9 cellular contexts compared by ENCODE assay signal in the genomic region with DNA sequence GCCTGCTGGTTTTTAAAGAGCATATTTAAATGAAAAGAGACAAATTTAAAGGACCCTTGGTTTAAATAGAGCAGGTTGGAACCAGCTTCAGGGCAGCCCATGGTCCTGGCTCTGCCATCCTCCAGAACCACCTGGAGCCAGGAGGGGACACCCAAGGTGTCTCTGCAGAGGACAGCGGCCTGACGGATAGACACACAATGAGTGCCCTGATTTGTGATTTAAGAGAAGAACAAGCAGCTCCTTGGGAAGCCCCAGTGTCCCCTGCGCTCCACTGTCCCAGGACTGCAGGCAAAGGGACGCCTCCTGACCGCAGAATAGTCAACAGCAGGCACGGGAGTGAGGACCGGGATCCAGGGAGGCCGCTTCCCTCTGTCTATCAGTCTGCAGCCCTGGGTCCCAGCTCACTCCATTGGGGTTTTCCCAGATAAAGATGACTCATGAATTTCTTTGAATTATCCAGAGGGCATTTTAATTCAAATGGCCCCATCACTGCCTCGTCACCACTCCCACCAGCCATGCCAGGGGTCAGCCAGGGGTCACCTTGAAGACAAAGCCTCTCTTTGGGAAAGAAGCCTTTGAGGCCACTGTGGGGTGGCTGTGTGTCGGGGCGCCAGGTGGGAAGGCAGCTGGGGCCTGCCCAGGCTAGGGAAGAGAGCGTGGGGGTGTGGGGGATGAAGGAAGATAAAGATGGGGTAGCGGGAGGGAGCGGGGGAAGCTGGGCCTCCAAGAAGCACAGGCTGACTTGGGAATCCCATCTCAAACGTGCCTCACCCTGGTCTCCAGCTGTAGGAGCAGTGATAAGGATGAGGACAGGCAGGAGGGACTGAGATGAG. TPM values are rescaled to one million over a fixed set of nuclear protein-coding genes. Genes with fewer than 3 reads are reported as not detected.
A peak's percentile ranks its signal among the peaks of the same experiment; 100 is the strongest.
DNase-seq lines count a peak whose midpoint lies in the region; ATAC-seq and TF ChIP-seq lines count a peak whose summit lies in the region.
"Not testable (repeated sequence)": the region's sequence is repeated elsewhere in the genome, so short reads cannot be mapped to it uniquely, and the experiment has no call there.
"Had no signal": no experiment of that assay in that cellular context is flagged by ENCODE, and none has a peak within 500 bp of the region (broad histone marks: within the 10 kb centered on the region; RNA-seq: fewer than 3 reads in every experiment).

No MANE protein-coding gene starts in this region.

- H3K9me3 ChIP-seq in RWPE2 (ENCODE audit: severe bottlenecking); fibroblast of lung (ENCODE audit: control insufficient read depth, insufficient read depth, low read depth, low read length); osteoblast (ENCODE audit: low read depth, low read length); aorta (ENCODE audit: control insufficient read depth, low read length): not testable (repeated sequence)

- not testable (repeated sequence) for H3K9me3 Mint-ChIP-seq in brain

- intact Hi-C loops in aorta (cut with DNase I), result not testable (repeated sequence)

- not testable (repeated sequence) for H4K20me1 ChIP-seq in fibroblast of lung (ENCODE audit: control insufficient read depth, extremely low read depth, insufficient read depth, low read length); osteoblast (ENCODE audit: insufficient read depth, low read length)

- peaks cover 47% of the 10 kb centered on the region for H3K4me1 Mint-ChIP-seq in brain

- H3K4me1 ChIP-seq in RWPE2 (ENCODE audit: insufficient read depth, poor library complexity, severe bottlenecking) (peaks cover 14% of the 10 kb centered on the region), fibroblast of lung (ENCODE audit: control insufficient read depth, extremely low read depth, insufficient read depth, low read length) (peaks cover 16% of the 10 kb centered on the region), osteoblast (ENCODE audit: insufficient read depth, low read length) (peaks cover 17% of the 10 kb centered on the region)
- H3K4me1 ChIP-seq in aorta (ENCODE audit: control insufficient read depth in 1 of 2, insufficient read depth in 2 of 2, low read length in 2 of 2), result not testable (repeated sequence)

- H3K36me3 Mint-ChIP-seq in brain, result not testable (repeated sequence)

- H3K27me3 Mint-ChIP-seq in brain, result not testable (repeated sequence)

- H3K9ac ChIP-seq in fibroblast of lung (ENCODE audit: insufficient read depth, low read length), result not testable (repeated sequence)

- not testable (repeated sequence) for H3K36me3 ChIP-seq in RWPE2 (ENCODE audit: low read depth); fibroblast of lung (ENCODE audit: control insufficient read depth, insufficient read depth, low read length); osteoblast (ENCODE audit: insufficient read depth, low read length); aorta (ENCODE audit: control insufficient read depth in 1 of 2, insufficient read depth in 2 of 2, low read length in 1 of 2)

- WGBS in aorta, 2 donors, result 88 to 91% methylated on average over 10 to 13 of the region's 15 CpGs

- not testable (repeated sequence) for H3K27me3 ChIP-seq in RWPE2 (ENCODE audit: insufficient read depth, poor library complexity, severe bottlenecking); fibroblast of lung (ENCODE audit: control insufficient read depth, insufficient read depth, low read length); osteoblast (ENCODE audit: insufficient read depth, low read length); aorta (ENCODE audit: control insufficient read depth in 1 of 2, insufficient read depth in 2 of 2, low read length in 1 of 2)

- H3K27ac Mint-ChIP-seq in brain, result peak overlapping the region in 4 of 5 experiments; percentile 56 to 86 (median 64)

- H3K4me2 ChIP-seq in fibroblast of lung (ENCODE audit: extremely low read depth, insufficient read depth, low read length); osteoblast (ENCODE audit: insufficient read depth, low read length): not testable (repeated sequence)

- peak; percentile 87 for DNase-seq in Daoy (ENCODE audit: low read depth)
- peak; percentile 68 for DNase-seq in HK-2 (ENCODE audit: unreplicated experiment)
- peak; percentile 90 for DNase-seq in RWPE2 (ENCODE audit: low spot score)
- DNase-seq in fibroblast of lung (ENCODE audit: low read depth in 2 of 2), result peak; percentile 51 to 78
- peak; percentile 45 for DNase-seq in iPS-NIHi11 (ENCODE audit: low spot score)
- peak; percentile 94 for DNase-seq in osteoblast (ENCODE audit: insufficient read length, low spot score, missing footprints)
- DNase-seq in aorta, result not testable (repeated sequence)

- not testable (repeated sequence) for H3K79me2 ChIP-seq in fibroblast of lung (ENCODE audit: control insufficient read depth, insufficient read depth, low read length); osteoblast (ENCODE audit: insufficient read depth, low read length)

- H3K4me3 ChIP-seq in RWPE2 (ENCODE audit: severe bottlenecking); fibroblast of lung (replicated peaks in 1 of 4; ENCODE audit: control extremely low read depth in 1 of 4, insufficient read depth in 1 of 4, low read depth in 3 of 4, low read length in 4 of 4); osteoblast (ENCODE audit: insufficient read depth, low read length); aorta (ENCODE audit: low read length in 2 of 2): not testable (repeated sequence)

- H3K27ac ChIP-seq in RWPE2 (ENCODE audit: poor library complexity, severe bottlenecking); fibroblast of lung (ENCODE audit: insufficient read depth, low read length); osteoblast (ENCODE audit: low read depth, low read length); aorta (ENCODE audit: low read depth in 1 of 2, low read length in 2 of 2): not testable (repeated sequence)

- not testable (repeated sequence) for H2AFZ ChIP-seq in fibroblast of lung (ENCODE audit: low read length); osteoblast (ENCODE audit: low read length)

- ATAC-seq in RWPE2 (ENCODE audit: low read depth), result peak; percentile 67
- peak; percentile 13 for ATAC-seq in aorta (ENCODE audit: low FRiP score)

- TF ChIP-seq CTCF in RWPE2 (IDR thresholded peaks at IDR 0.05; ENCODE audit: poor library complexity, severe bottlenecking); brain (conservative IDR thresholded peaks at IDR 0.05); fibroblast of lung (conservative IDR thresholded peaks at IDR 0.05 in 1 of 2, IDR thresholded peaks at IDR 0.05 in 1 of 2; ENCODE audit: low read depth in 1 of 2, low read length in 2 of 2); osteoblast (IDR thresholded peaks at IDR 0.05; ENCODE audit: extremely low read depth, low read depth, low read length): not testable (repeated sequence)

- not testable (repeated sequence) for H3K4me3 Mint-ChIP-seq in brain

RNA-seq across cellular contexts. Expression of gene RIPOR3, which starts 53.1 kb away (rescaled TPM):
- 0.27 and 0.40 TPM in 2 replicates for total RNA-seq in Daoy (2014; rRNA removed; shearing (Covaris generic))
- polyA plus RNA-seq in brain (ENCODE audit: insufficient read depth, low read depth, low replicate concordance) (0.29 TPM), fibroblast of lung (1.1 and 2.0 TPM in 2 replicates), aorta (1 to 10 TPM in 1 of 2 donors, under 1 TPM in 1; 0.23 to 1.1 TPM)
- total RNA-seq in fibroblast of lung (4.1 and 4.9 TPM in 2 replicates), osteoblast (1.1 and 2.4 TPM in 2 replicates), aorta (1 to 10 TPM; 3.4 to 8.0 TPM)
- polyA plus RNA-seq in fibroblast of lung (2012), result 1.0 and 1.7 TPM in 2 replicates
- 1.3 and 3.6 TPM in 2 replicates for polyA minus RNA-seq in fibroblast of lung (ENCODE audit: low replicate concordance)
- polyA plus RNA-seq: CD14-positive monocyte had no signal
